Comparison of ENCODE assay signal across 30 cellular contexts in the genomic region with DNA sequence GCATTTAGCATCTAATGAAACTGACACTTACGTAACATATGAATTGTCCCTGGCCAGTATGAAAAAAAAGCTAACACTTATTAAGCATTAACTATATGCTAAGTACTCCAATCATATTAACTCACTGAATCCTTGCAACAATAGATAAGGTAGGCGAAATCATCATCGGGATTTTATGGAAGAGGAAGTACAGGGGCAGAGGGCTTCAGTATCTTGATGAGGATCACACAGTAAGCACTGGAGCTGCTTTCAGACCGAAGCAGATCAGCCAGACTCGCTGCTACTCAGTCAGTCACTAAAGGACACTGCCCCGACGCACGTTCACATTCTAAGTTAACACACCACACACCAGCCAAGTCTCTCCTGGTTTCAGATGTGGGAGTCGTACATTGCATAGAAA.
"Had no signal": no experiment of that assay in that cellular context is flagged by ENCODE, and none has a peak within 500 bp of the region (broad histone marks: within the 10 kb centered on the region; RNA-seq: fewer than 3 reads in every experiment).

No MANE protein-coding gene starts in this region.

- H3K4me3 Mint-ChIP-seq: activated CD4-positive, alpha-beta T cell treated with anti-CD3 and anti-CD28 coated beads, Interleukin-2, amount 10 ng/mL, durations not matched to agents 24 days and 14 days; activated CD8-positive, alpha-beta T cell treated with anti-CD3 and anti-CD28 coated beads for 36 hours; activated naive CD4-positive, alpha-beta T cell treated with anti-CD3 and anti-CD28 coated beads for 36 hours; activated T-cell treated with anti-CD3 and anti-CD28 coated beads, Interleukin-2, amount 50 U/mL, for 24 hours; T-helper 1 cell treated with Interleukin-12 subunit alpha and Interleukin-12 subunit beta and Interleukin-4 antibody, amounts not matched to agents 30 μg/mL and 1 μg/mL, for 36 hours; T-helper 2 cell treated with Interferon-gamma antibody and Interleukin-4, amounts not matched to agents 5 μg/mL and 100 μg/mL, for 36 hours had no signal

- DNase-seq: activated CD4-positive, alpha-beta T cell treated with anti-CD3 and anti-CD28 coated beads, Interleukin-2, amount 10 ng/mL, durations not matched to agents 24 days and 14 days; activated CD4-positive, alpha-beta T cell treated with anti-CD3 and anti-CD28 coated beads, Interleukin-2, amount 50 U/mL, for 4 hours; activated CD8-positive, alpha-beta T cell treated with anti-CD3 and anti-CD28 coated beads for 36 hours; activated gamma-delta T cell treated with Interleukin-2 at 50 U/mL for 16 hours; activated naive CD4-positive, alpha-beta T cell treated with anti-CD3 and anti-CD28 coated beads for 36 hours; activated T-cell treated with anti-CD3 and anti-CD28 coated beads, Interleukin-2, amount 50 U/mL, for 24 hours; adrenal gland; body of pancreas; caudate nucleus; cerebellar nuclear complex; NCI-H1092 treated with DMSO at 0.1 percent for 48 hours; NCI-H1417; NCI-H1694; NCI-H1930; NCI-H2081 treated with DMSO at 0.1 percent for 48 hours; NCI-H2171 treated with DMSO at 0.1 percent for 48 hours; NCI-H2227 treated with DMSO at 0.1 percent for 48 hours; NCI-H446 treated with DMSO at 0.1 percent for 48 hours; NCI-H524 treated with DMSO at 0.1 percent for 48 hours; NCI-H748 treated with DMSO at 0.1 percent for 48 hours; PC-9; SIG-M5 had no signal

- H3K4me3 ChIP-seq: adrenal gland, body of pancreas, breast epithelium, PC-9 had no signal

- H3K4me1 ChIP-seq: adrenal gland, body of pancreas, breast epithelium had no signal

- H3K36me3 ChIP-seq: adrenal gland, breast epithelium had no signal

- H3K27ac Mint-ChIP-seq: activated CD4-positive, alpha-beta T cell treated with anti-CD3 and anti-CD28 coated beads, Interleukin-2, amount 10 ng/mL, durations not matched to agents 24 days and 14 days; activated CD8-positive, alpha-beta T cell treated with anti-CD3 and anti-CD28 coated beads for 36 hours; activated naive CD4-positive, alpha-beta T cell treated with anti-CD3 and anti-CD28 coated beads for 36 hours; activated naive CD4-positive, alpha-beta T cell treated with anti-CD3 and anti-CD28 coated beads, Interleukin-2, amount 50 U/mL, for 72 hours; activated T-cell treated with anti-CD3 and anti-CD28 coated beads, Interleukin-2, amount 50 U/mL, for 24 hours; activated T-helper 2 cell treated with anti-CD3 and anti-CD28 coated beads, Interferon-gamma antibody, Interleukin-2, Interleukin-4, amounts not matched to agents 10 μg/mL and 5 μg/mL and 100 μg/mL, durations not matched to agents 14 hours and 24 hours and 36 hours; T-helper 1 cell treated with Interleukin-12 subunit alpha and Interleukin-12 subunit beta and Interleukin-4 antibody, amounts not matched to agents 30 μg/mL and 1 μg/mL, for 36 hours; T-helper 2 cell treated with Interferon-gamma antibody and Interleukin-4, amounts not matched to agents 5 μg/mL and 100 μg/mL, for 36 hours had no signal

- H2AFZ ChIP-seq: PC-9 had no signal

- H3K4me2 ChIP-seq: KMS-11, PC-9 had no signal

- H3K9ac ChIP-seq: KMS-11 had no signal

- H3K27me3 Mint-ChIP-seq: activated CD4-positive, alpha-beta T cell treated with anti-CD3 and anti-CD28 coated beads, Interleukin-2, amount 10 ng/mL, durations not matched to agents 24 days and 14 days; activated CD8-positive, alpha-beta T cell treated with anti-CD3 and anti-CD28 coated beads for 36 hours; activated T-cell treated with anti-CD3 and anti-CD28 coated beads, Interleukin-2, amount 50 U/mL, for 24 hours had no signal

- ATAC-seq: activated CD8-positive, alpha-beta T cell treated with anti-CD3 and anti-CD28 coated beads for 36 hours; activated naive CD4-positive, alpha-beta T cell treated with anti-CD3 and anti-CD28 coated beads, Interleukin-2, amount 50 U/mL, for 72 hours; body of pancreas; Right ventricle myocardium inferior had no signal

- H3K9me3 ChIP-seq: adrenal gland, breast epithelium had no signal

- H3K27ac ChIP-seq: adrenal gland, body of pancreas, breast epithelium, KMS-11, PC-9, RWPE1 had no signal

- H3K4me1 Mint-ChIP-seq: activated CD4-positive, alpha-beta T cell treated with anti-CD3 and anti-CD28 coated beads, Interleukin-2, amount 10 ng/mL, durations not matched to agents 24 days and 14 days had no signal

- H3K27me3 ChIP-seq: adrenal gland, body of pancreas, breast epithelium had no signal

- H3K9me3 Mint-ChIP-seq: activated naive CD4-positive, alpha-beta T cell treated with anti-CD3 and anti-CD28 coated beads for 36 hours; T-helper 2 cell treated with Interferon-gamma antibody and Interleukin-4, amounts not matched to agents 5 μg/mL and 100 μg/mL, for 36 hours had no signal
